Comparison of ENCODE assay signal across 17 cellular contexts in the genomic region with DNA sequence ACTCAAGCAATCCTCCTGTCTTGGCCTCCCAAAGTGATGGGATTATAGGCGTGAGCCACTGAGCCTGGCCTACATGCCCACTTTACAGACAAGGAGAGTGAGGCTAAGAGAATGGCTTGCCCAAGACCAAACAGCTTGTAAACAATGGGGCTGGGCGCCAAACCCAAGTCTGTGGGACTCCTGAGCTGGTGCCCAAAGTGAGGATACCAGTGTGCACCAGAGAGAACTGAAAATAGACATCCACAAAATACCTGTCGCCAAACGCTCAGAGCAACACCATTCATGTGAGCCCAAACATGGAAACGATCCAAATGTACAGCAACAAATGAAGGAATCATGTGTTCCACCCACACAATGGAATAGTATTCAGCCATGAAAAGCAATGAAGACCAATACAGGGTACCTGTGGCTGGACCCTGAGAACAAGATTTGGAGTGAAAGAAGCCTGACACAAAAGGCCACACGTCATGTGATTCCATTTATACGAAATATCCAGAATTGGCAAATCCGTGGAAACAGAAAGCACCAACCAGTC.
"Had no signal": no experiment of that assay in that cellular context is flagged by ENCODE, and none has a peak within 500 bp of the region (broad histone marks: within the 10 kb centered on the region; RNA-seq: fewer than 3 reads in every experiment).

No MANE protein-coding gene starts in this region.

- H3K4me1 Mint-ChIP-seq: activated CD4-positive, alpha-beta T cell treated with anti-CD3 and anti-CD28 coated beads, Interleukin-2, amount 10 ng/mL, durations not matched to agents 24 days and 14 days; stimulated activated effector memory CD8-positive, alpha-beta T cell treated with anti-CD3 and anti-CD28 coated beads, Interleukin-12 subunit alpha, Interleukin-12 subunit beta, amount 100 ng/mL, for 72 hours had no signal

- H3K36me3 ChIP-seq: breast epithelium had no signal

- H3K27me3 ChIP-seq: breast epithelium, stomach, upper lobe of left lung had no signal

- H3K9me3 Mint-ChIP-seq: activated CD4-positive, alpha-beta T cell treated with anti-CD3 and anti-CD28 coated beads, Interleukin-2, amount 10 ng/mL, durations not matched to agents 24 days and 14 days; activated CD8-positive, alpha-beta T cell treated with anti-CD3 and anti-CD28 coated beads for 36 hours; activated naive CD4-positive, alpha-beta T cell treated with anti-CD3 and anti-CD28 coated beads, Interleukin-2, amount 10 ng/mL, durations not matched to agents 7 days and 5 days; stimulated activated effector memory CD8-positive, alpha-beta T cell treated with anti-CD3 and anti-CD28 coated beads, Interleukin-12 subunit alpha, Interleukin-12 subunit beta, amount 100 ng/mL, for 72 hours had no signal

- H3K9me3 ChIP-seq: breast epithelium, prostate gland, stomach, upper lobe of left lung had no signal

- H3K4me3 ChIP-seq: breast epithelium, lung, prostate gland, stomach, upper lobe of left lung had no signal

- H3K4me3 Mint-ChIP-seq: activated CD4-positive, alpha-beta T cell treated with anti-CD3 and anti-CD28 coated beads, Interleukin-2, amount 10 ng/mL, durations not matched to agents 24 days and 14 days; activated CD8-positive, alpha-beta T cell treated with anti-CD3 and anti-CD28 coated beads for 36 hours; activated naive CD4-positive, alpha-beta T cell treated with anti-CD3 and anti-CD28 coated beads, Interleukin-2, amount 10 ng/mL, durations not matched to agents 7 days and 5 days; stimulated activated effector memory CD8-positive, alpha-beta T cell treated with anti-CD3 and anti-CD28 coated beads, Interleukin-12 subunit alpha, Interleukin-12 subunit beta, amount 100 ng/mL, for 72 hours had no signal

- H3K27me3 Mint-ChIP-seq: activated CD4-positive, alpha-beta T cell treated with anti-CD3 and anti-CD28 coated beads, Interleukin-2, amount 10 ng/mL, durations not matched to agents 24 days and 14 days; activated CD8-positive, alpha-beta T cell treated with anti-CD3 and anti-CD28 coated beads for 36 hours; activated naive CD4-positive, alpha-beta T cell treated with anti-CD3 and anti-CD28 coated beads, Interleukin-2, amount 10 ng/mL, durations not matched to agents 7 days and 5 days had no signal

- H3K36me3 Mint-ChIP-seq: activated naive CD4-positive, alpha-beta T cell treated with anti-CD3 and anti-CD28 coated beads, Interleukin-2, amount 10 ng/mL, durations not matched to agents 7 days and 5 days; stimulated activated effector memory CD8-positive, alpha-beta T cell treated with anti-CD3 and anti-CD28 coated beads, Interleukin-12 subunit alpha, Interleukin-12 subunit beta, amount 100 ng/mL, for 72 hours had no signal

- ATAC-seq: sciatic nerve; stimulated activated effector memory CD8-positive, alpha-beta T cell treated with anti-CD3 and anti-CD28 coated beads, Interleukin-12 subunit alpha, Interleukin-12 subunit beta, amount 100 ng/mL, for 72 hours had no signal

- H3K27ac ChIP-seq: breast epithelium, prostate gland, upper lobe of left lung had no signal

- DNase-seq: activated CD4-positive, alpha-beta T cell treated with anti-CD3 and anti-CD28 coated beads, Interleukin-2, amount 10 ng/mL, durations not matched to agents 24 days and 14 days; activated CD8-positive, alpha-beta T cell treated with anti-CD3 and anti-CD28 coated beads for 36 hours; activated naive CD4-positive, alpha-beta T cell treated with anti-CD3 and anti-CD28 coated beads, Interleukin-2, amount 10 ng/mL, durations not matched to agents 7 days and 5 days; activated T-cell treated with anti-CD3 and anti-CD28 coated beads, Interleukin-2, amount 50 U/mL, for 1 hour; cerebellar nuclear complex; effector CD8-positive, alpha-beta T cell; foreskin fibroblast; hippocampal formation; stimulated activated CD4-positive, alpha-beta T cell treated with anti-CD3 and anti-CD28 coated beads, Interleukin-4, amount 100 ng/mL, for 24 hours; stomach; T1000; upper lobe of left lung had no signal

- H3K27ac Mint-ChIP-seq: activated CD4-positive, alpha-beta T cell treated with anti-CD3 and anti-CD28 coated beads, Interleukin-2, amount 10 ng/mL, durations not matched to agents 24 days and 14 days; activated CD8-positive, alpha-beta T cell treated with anti-CD3 and anti-CD28 coated beads for 36 hours; activated naive CD4-positive, alpha-beta T cell treated with anti-CD3 and anti-CD28 coated beads, Interleukin-2, amount 10 ng/mL, durations not matched to agents 7 days and 5 days; stimulated activated effector memory CD8-positive, alpha-beta T cell treated with anti-CD3 and anti-CD28 coated beads, Interleukin-12 subunit alpha, Interleukin-12 subunit beta, amount 100 ng/mL, for 72 hours had no signal
